ENCODE assay signal across 11 cellular contexts in genomic region chr6:11368760-11369159, GRCh38.
DNase-seq lines count a peak whose midpoint lies in the region; ATAC-seq, FAIRE-seq and TF ChIP-seq lines count a peak whose summit lies in the region.
"Had no signal": no experiment of that assay in that cellular context is flagged by ENCODE, and none has a peak within 500 bp of the region (broad histone marks: within the 10 kb centered on the region; RNA-seq: fewer than 3 reads in every experiment).

No MANE protein-coding gene starts in this region.

- H3K4me3 ChIP-seq in mammary epithelial cell (replicated peaks in 1 of 3; ENCODE audit: insufficient read depth in 1 of 3, low read depth in 2 of 3, low read length in 3 of 3) (no peak overlapping the region), astrocyte (ENCODE audit: insufficient read depth, low read depth, low read length) (no peak overlapping the region)
- H3K4me3 ChIP-seq: HAP-1 had no signal

- H3K27me3 ChIP-seq in mammary epithelial cell (ENCODE audit: insufficient read depth, low read length) (no peaks in the 10 kb centered on the region), astrocyte (ENCODE audit: insufficient read depth, low read length) (no peaks in the 10 kb centered on the region)

- H3K4me3 Mint-ChIP-seq in MCF 10A (ENCODE audit: unreplicated experiment) (no peak overlapping the region), astrocyte (ENCODE audit: unreplicated experiment) (no peak overlapping the region)

- H3K27ac Mint-ChIP-seq in MCF 10A (ENCODE audit: low read depth, unreplicated experiment) (no peak overlapping the region), astrocyte (ENCODE audit: unreplicated experiment) (peak overlapping the region; percentile 47)

- H2AFZ ChIP-seq in mammary epithelial cell (ENCODE audit: low read depth, low read length) (no peak overlapping the region), astrocyte (ENCODE audit: low read depth, low read length) (no peak overlapping the region)

- in situ Hi-C loops in mammary epithelial cell (cut with MboI; ENCODE audit: low sequenced_read_pairs in 2 of 2) = no loop called here

- intact Hi-C loops in mammary epithelial cell (cut with micrococcal nuclease) (no loop called here), MCF 10A (cut with micrococcal nuclease) (no loop called here)

- peaks cover 33% of the 10 kb centered on the region for H3K4me1 Mint-ChIP-seq in MCF 10A (ENCODE audit: insufficient read depth, unreplicated experiment)
- H3K4me1 Mint-ChIP-seq in astrocyte (ENCODE audit: low read depth, unreplicated experiment) = peaks cover 40% of the 10 kb centered on the region

- H4K20me1 ChIP-seq in mammary epithelial cell (ENCODE audit: insufficient read depth, low read length) (no peaks in the 10 kb centered on the region), astrocyte (ENCODE audit: insufficient read depth, low read length) (no peaks in the 10 kb centered on the region)

- BruUV-seq in mammary epithelial cell (replicated peaks; lab: Mats Ljungman, UMichigan) (no TSS peak), MCF 10A (replicated peaks; lab: Mats Ljungman, UMichigan) (no TSS peak)

- DNase-seq in mammary epithelial cell (peak; percentile 90), MCF 10A (ENCODE audit: unreplicated experiment) (no peak), astrocyte (ENCODE audit: low read depth) (no peak), NCI-H82 treated with DMSO at 0.1 percent for 48 hours (lab: John Stamatoyannopoulos, UW; ENCODE audit: unreplicated experiment) (no peak), SIG-M5 (lab: John Stamatoyannopoulos, UW) (no peak)
- DNase-seq in stimulated activated naive CD8-positive, alpha-beta T cell treated with anti-CD3 and anti-CD28 coated beads, Interleukin-15, Interleukin-2, amounts not matched to agents 100 U/mL and 50 U/mL, for 24 hours = no peak
- DNase-seq: effector CD4-positive, alpha-beta T cell; SW 1271 had no signal

- no peak for TF ChIP-seq CTCF in mammary epithelial cell (conservative IDR thresholded peaks at IDR 0.05 in 1 of 2, IDR thresholded peaks at IDR 0.05 in 1 of 2; ENCODE audit: extremely low read depth in 1 of 2, insufficient read depth in 1 of 2, low read depth in 1 of 2, low read length in 2 of 2)
- TF ChIP-seq CTCF in MCF 10A (IDR thresholded peaks at IDR 0.05; ENCODE audit: unreplicated experiment) = no peak
- no peak for TF ChIP-seq CTCF in astrocyte (IDR thresholded peaks at IDR 0.05; ENCODE audit: insufficient read depth, low read depth, low read length)

- ATAC-seq in HG03039 (IDR thresholded peaks at IDR 0.05; ENCODE audit: unreplicated experiment) (peak; percentile 38), GM21526 (IDR thresholded peaks at IDR 0.05; ENCODE audit: low FRiP score, unreplicated experiment) (no peak)
- peak; percentile 82 for ATAC-seq in stimulated activated naive CD8-positive, alpha-beta T cell treated with anti-CD3 and anti-CD28 coated beads, Interleukin-15, Interleukin-2, amounts not matched to agents 100 U/mL and 50 U/mL, for 24 hours

- H3K79me2 ChIP-seq in mammary epithelial cell (ENCODE audit: insufficient read depth, low read length) = no peaks in the 10 kb centered on the region
- no peaks in the 10 kb centered on the region for H3K79me2 ChIP-seq in astrocyte (ENCODE audit: insufficient read depth, low read length)

- no peaks in the 10 kb centered on the region for H3K9me3 Mint-ChIP-seq in MCF 10A (ENCODE audit: unreplicated experiment)
- peaks cover 7% of the 10 kb centered on the region for H3K9me3 Mint-ChIP-seq in astrocyte (ENCODE audit: unreplicated experiment)

- H3K9me3 ChIP-seq in mammary epithelial cell (replicated peaks; ENCODE audit: insufficient read depth, low read length) = no peaks in the 10 kb centered on the region
- no peaks in the 10 kb centered on the region for H3K9me3 ChIP-seq in astrocyte (ENCODE audit: insufficient read depth, low read depth, low read length)
- H3K9me3 ChIP-seq: HAP-1 had no signal

- dilution Hi-C loops in mammary epithelial cell (cut with HindIII; ENCODE audit: low sequenced_read_pairs) = no loop called here

- 0% methylated on average over 1 of the region's 1 CpG for WGBS in mammary epithelial cell (ENCODE audit: low coverage, missing lambda C conversion rate)

- no peak overlapping the region for H3K4me2 ChIP-seq in mammary epithelial cell (ENCODE audit: insufficient read depth, low read depth, low read length)
- H3K4me2 ChIP-seq in astrocyte (ENCODE audit: low read length) = peak overlapping the region; percentile 14

- H3K4me1 ChIP-seq in mammary epithelial cell (ENCODE audit: insufficient read depth, low read length) = peaks cover 40% of the 10 kb centered on the region
- peaks cover 22% of the 10 kb centered on the region for H3K4me1 ChIP-seq in astrocyte (ENCODE audit: insufficient read depth, low read length)

- H3K9ac ChIP-seq in mammary epithelial cell (ENCODE audit: insufficient read depth, low read length) (no peak overlapping the region), astrocyte (ENCODE audit: low read length) (peak overlapping the region; percentile 25)

- no peak for FAIRE-seq in astrocyte (lab: Jason Lieb, UNC)

- H3K36me3 Mint-ChIP-seq in MCF 10A (ENCODE audit: insufficient read depth, unreplicated experiment) (no peaks in the 10 kb centered on the region), astrocyte (ENCODE audit: low read depth, unreplicated experiment) (no peaks in the 10 kb centered on the region)

- H3K36me3 ChIP-seq in mammary epithelial cell (ENCODE audit: insufficient read depth, low read length) (no peaks in the 10 kb centered on the region), astrocyte (ENCODE audit: insufficient read depth, low read length) (no peaks in the 10 kb centered on the region)
- H3K36me3 ChIP-seq: HAP-1 had no signal

- POLR2A ChIA-PET in MCF 10A (lab: Yijun Ruan, JAX) = no interaction called here

- H3K27ac ChIP-seq in mammary epithelial cell (ENCODE audit: insufficient read depth, low read depth, low read length) (peak overlapping the region; percentile 72), astrocyte (ENCODE audit: low read depth, low read length) (peak overlapping the region; percentile 59)

- CTCF ChIA-PET in mammary epithelial cell (lab: Charles Lee; ENCODE audit: low non-redundant PET) = no interaction called here
- CTCF ChIA-PET in MCF 10A (lab: Yijun Ruan, JAX) = no interaction called here

- H3K27me3 Mint-ChIP-seq in MCF 10A (ENCODE audit: insufficient read depth, unreplicated experiment) (no peaks in the 10 kb centered on the region), astrocyte (ENCODE audit: low read depth, unreplicated experiment) (no peaks in the 10 kb centered on the region)
